In genomic region chr10:131697461-131698128, GRCh38 we compare ENCODE assay signal across 28 cellular contexts.
DNase-seq lines count a peak whose midpoint lies in the region; ATAC-seq, FAIRE-seq and TF ChIP-seq lines count a peak whose summit lies in the region.
"Had no signal": no experiment of that assay in that cellular context is flagged by ENCODE, and none has a peak within 500 bp of the region (broad histone marks: within the 10 kb centered on the region; RNA-seq: fewer than 3 reads in every experiment).

No MANE protein-coding gene starts in this region.

- no peak overlapping the region for H3K23ac ChIP-seq in H1 (ENCODE audit: insufficient read length)

- intact Hi-C loops in upper lobe of right lung (cut with DNase I) = no loop called here

- H2AK5ac ChIP-seq in H1 (ENCODE audit: low read depth, low read length) = no peak overlapping the region

- H3K27me3 ChIP-seq in H1 (replicated peaks in 1 of 4; ENCODE audit: control insufficient read depth in 3 of 4, extremely low read depth in 1 of 4, insufficient read depth in 3 of 4, low read length in 3 of 4) (no peaks in the 10 kb centered on the region; a peak in 1 of 7 replicates), upper lobe of right lung (no peaks in the 10 kb centered on the region)

- TF ChIP-seq RAD21 in H1 (IDR thresholded peaks at IDR 0.05 in 1 of 2, conservative IDR thresholded peaks at IDR 0.05 in 1 of 2; ENCODE audit: low read depth in 2 of 2, low read length in 2 of 2) = no peak

- TF ChIP-seq EP300 in H1 (IDR thresholded peaks at IDR 0.05; ENCODE audit: borderline replicate concordance in 1 of 2, low read depth in 2 of 2, low read length in 2 of 2) = no peak

- DNase-seq in activated CD8-positive, alpha-beta memory T cell treated with anti-CD3 and anti-CD28 coated beads for 24 hours = peak; percentile 13
- DNase-seq in activated CD8-positive, alpha-beta memory T cell treated with anti-CD3 and anti-CD28 coated beads, Interleukin-2, amount 50 U/mL, for 4 hours = no peak
- peak; percentile 36 for DNase-seq in NCI-H526 treated with DMSO at 0.1 percent for 48 hours (lab: John Stamatoyannopoulos, UW)
- DNase-seq in H1 (ENCODE audit: low read depth in 1 of 2, low spot score in 2 of 2) = peak in 1 of 2 experiments; percentile 37
- peak; percentile 19 for DNase-seq in upper lobe of right lung
- DNase-seq in NCI-H146 treated with DMSO at 0.1 percent for 48 hours (lab: John Stamatoyannopoulos, UW; ENCODE audit: unreplicated experiment) = no peak
- DNase-seq: activated CD4-positive, CD25-positive, alpha-beta regulatory T cell treated with anti-CD3 and anti-CD28 coated beads, Interleukin-2, amount 50 U/mL, for 72 hours; activated CD8-positive, alpha-beta T cell treated with anti-CD3 and anti-CD28 coated beads for 36 hours; activated effector memory CD4-positive, alpha-beta T cell treated with anti-CD3 and anti-CD28 coated beads, Interleukin-2, amount 50 U/mL, for 16 hours; activated T-cell treated with anti-CD3 and anti-CD28 coated beads, Interleukin-2, amount 50 U/mL, for 1 hour; caudate nucleus; CD4-positive, alpha-beta memory T cell; dermis blood vessel endothelial cell; HCEC 1CT; hypothalamus; immature natural killer cell; Karpas-422; left ventricle myocardium superior; naive B cell; NCI-H1694; nucleus accumbens; RPMI8226; T-helper 17 cell had no signal

- no peak overlapping the region for H3K18ac ChIP-seq in H1 (ENCODE audit: extremely low read depth, low read length)

- no peaks in the 10 kb centered on the region for H4K20me1 ChIP-seq in H1 (replicated peaks in 1 of 2; ENCODE audit: control insufficient read depth in 1 of 2, insufficient read depth in 2 of 2, low read length in 2 of 2)

- CTCF ChIA-PET in H1 (lab: Charles Lee; ENCODE audit: partially characterized antibody) = no interaction called here

- no peak overlapping the region for H4K91ac ChIP-seq in H1 (replicated peaks; ENCODE audit: insufficient read length, low read length)

- no peak for FAIRE-seq in H1 (lab: Jason Lieb, UNC)
- FAIRE-seq: A204.1, GM12891, HTR-8/SVneo had no signal

- no peak for ATAC-seq in upper lobe of right lung
- no peak for ATAC-seq in HG03095 (IDR thresholded peaks at IDR 0.05; ENCODE audit: unreplicated experiment)
- no peak for ATAC-seq in HG03139 (IDR thresholded peaks at IDR 0.05; ENCODE audit: unreplicated experiment)
- ATAC-seq: activated CD8-positive, alpha-beta T cell treated with anti-CD3 and anti-CD28 coated beads for 36 hours; left ventricle myocardium superior; T-helper 17 cell had no signal

- no peaks in the 10 kb centered on the region for H3K79me2 ChIP-seq in H1 (ENCODE audit: control insufficient read depth in 1 of 2, insufficient read depth in 2 of 2, low read length in 2 of 2)

- no peak overlapping the region for H4K8ac ChIP-seq in H1 (ENCODE audit: extremely low read depth, insufficient read depth, low read length)

- H3K9me3 ChIP-seq in H1 (ENCODE audit: insufficient read depth in 2 of 2, low read depth in 1 of 2, low read length in 1 of 2) (no peaks in the 10 kb centered on the region), upper lobe of right lung (no peaks in the 10 kb centered on the region)

- H3K4ac ChIP-seq in H1 (replicated peaks; ENCODE audit: insufficient read length, low read depth, low read length) = no peak overlapping the region

- H3K14ac ChIP-seq in H1 (ENCODE audit: insufficient read length) = no peak overlapping the region

- H3K9ac ChIP-seq in H1 (replicated peaks in 1 of 4; ENCODE audit: extremely low read depth in 1 of 4, low read depth in 3 of 4, low read length in 3 of 4) = no peak overlapping the region

- no peaks in the 10 kb centered on the region for H3K36me3 ChIP-seq in H1 (ENCODE audit: control insufficient read depth in 2 of 4, insufficient read depth in 4 of 4, low read length in 3 of 4)
- no peaks in the 10 kb centered on the region for H3K36me3 ChIP-seq in upper lobe of right lung

- H3K79me1 ChIP-seq in H1 (ENCODE audit: low read depth, low read length) = no peaks in the 10 kb centered on the region

- 0 out of 2 replicates have a peak overlapping the region, but pooled peaks have one; percentile 28 for H2AFZ ChIP-seq in H1 (ENCODE audit: low read length)

- no peak overlapping the region for H2BK120ac ChIP-seq in H1 (replicated peaks; ENCODE audit: low read depth, low read length)

- TF ChIP-seq POLR2A in H1 (IDR thresholded peaks at IDR 0.05; ENCODE audit: control extremely low read depth in 1 of 2, low read depth in 2 of 2, low read length in 2 of 2) = no peak

- no peak overlapping the region for H3K56ac ChIP-seq in H1 (replicated peaks; ENCODE audit: insufficient read length, low read depth, low read length)

- no peak overlapping the region for H3K4me2 ChIP-seq in H1 (ENCODE audit: insufficient read depth in 1 of 2, low read depth in 2 of 2, low read length in 2 of 2)

- no peak overlapping the region for H2BK12ac ChIP-seq in H1 (ENCODE audit: low read depth, low read length)

- H3K4me1 ChIP-seq in H1 (replicated peaks in 1 of 4; ENCODE audit: control insufficient read depth in 3 of 4, insufficient read depth in 4 of 4, low read length in 3 of 4) = no peaks in the 10 kb centered on the region; a peak in 1 of 7 replicates
- no peaks in the 10 kb centered on the region for H3K4me1 ChIP-seq in upper lobe of right lung

- POLR2A ChIA-PET in H1 (lab: Charles Lee; ENCODE audit: partially characterized antibody) = no interaction called here

- WGBS in H1 (ENCODE audit: extremely low coverage in 1 of 2, insufficient coverage in 1 of 2, insufficient read length in 1 of 2, insufficient replicate concordance in 2 of 2, low coverage in 1 of 2, low lambda C conversion rate in 2 of 2, missing lambda C conversion rate in 1 of 2), 2 experiments = 89% methylated on average over 21 of the region's 21 CpGs; no CpG with 5 or more reads in 1 of the 2 experiments

- TF ChIP-seq CTCF in H1 (IDR thresholded peaks at IDR 0.05; ENCODE audit: control extremely low read depth in 1 of 3, insufficient read depth in 1 of 3, low read depth in 1 of 3, low read length in 3 of 3) (no peak), upper lobe of right lung (IDR thresholded peaks at IDR 0.05) (no peak)

- no peak overlapping the region for H2BK5ac ChIP-seq in H1 (ENCODE audit: low read depth, low read length)

- H4K5ac ChIP-seq in H1 (ENCODE audit: insufficient read length, low read depth, low read length) = no peak overlapping the region

- H3K4me3 ChIP-seq in H1 (ENCODE audit: extremely low read depth in 1 of 4, insufficient read depth in 2 of 4, low read depth in 3 of 4, low read length in 4 of 4) = no peak overlapping the region
- H3K4me3 ChIP-seq in upper lobe of right lung = no peak overlapping the region

- no peak overlapping the region for H3K27ac ChIP-seq in H1 (ENCODE audit: low read depth, low read length)
- H3K27ac ChIP-seq in upper lobe of right lung = no peak overlapping the region

- H2BK15ac ChIP-seq in H1 (ENCODE audit: low read length) = no peak overlapping the region

- no peak overlapping the region for H2BK20ac ChIP-seq in H1 (ENCODE audit: low read length)

- no peaks in the 10 kb centered on the region for H3K23me2 ChIP-seq in H1 (ENCODE audit: low read depth, low read length)

TF ChIP-seq in H1, 55 proteins besides CTCF, POLR2A, EP300 and RAD21:
- TF ChIP-seq CREB1 (IDR thresholded peaks at IDR 0.05) (no peak), CEBPB (IDR thresholded peaks at IDR 0.05; ENCODE audit: low read depth, low read length) (no peak), MAFK (IDR thresholded peaks at IDR 0.05; ENCODE audit: low read depth, low read length) (no peak), RFX5 (IDR thresholded peaks at IDR 0.05; ENCODE audit: borderline replicate concordance, low read depth, low read length) (no peak), JUND (IDR thresholded peaks at IDR 0.05; ENCODE audit: low read length) (no peak), E2F6 (IDR thresholded peaks at IDR 0.05) (no peak), SRF (IDR thresholded peaks at IDR 0.05; ENCODE audit: low read depth, low read length) (no peak), EGR1 (IDR thresholded peaks at IDR 0.05; ENCODE audit: borderline replicate concordance, low read depth, low read length) (no peak), TEAD4 (IDR thresholded peaks at IDR 0.05; ENCODE audit: low read depth, low read length) (no peak), SIX5 (IDR thresholded peaks at IDR 0.05; ENCODE audit: low read depth, low read length) (no peak), CBX5 (IDR thresholded peaks at IDR 0.05; ENCODE audit: low read depth, low read length) (no peak), HDAC6 (IDR thresholded peaks at IDR 0.05; ENCODE audit: low read depth, low read length) (no peak), PHF8 (conservative IDR thresholded peaks at IDR 0.05; ENCODE audit: low read depth, low read length) (no peak), FOSL1 (IDR thresholded peaks at IDR 0.05; ENCODE audit: insufficient read depth, low read depth, low read length) (no peak), JUN (IDR thresholded peaks at IDR 0.05; ENCODE audit: low read depth, low read length) (no peak)

Comparison
In these comparisons a context has a peak if more than half of its experiments do, and no peak if none do; other contexts are left out.
1. DNase-seq: peak in activated CD8-positive, alpha-beta memory T cell treated with anti-CD3 and anti-CD28 coated beads for 24 hours (single experiment), NCI-H526 treated with DMSO at 0.1 percent for 48 hours (single experiment) and upper lobe of right lung (single experiment); none in activated CD8-positive, alpha-beta memory T cell treated with anti-CD3 and anti-CD28 coated beads, Interleukin-2, amount 50 U/mL, for 4 hours (single experiment) and NCI-H146 treated with DMSO at 0.1 percent for 48 hours (single experiment).